8 cellular contexts compared by ENCODE assay signal in the genomic region with DNA sequence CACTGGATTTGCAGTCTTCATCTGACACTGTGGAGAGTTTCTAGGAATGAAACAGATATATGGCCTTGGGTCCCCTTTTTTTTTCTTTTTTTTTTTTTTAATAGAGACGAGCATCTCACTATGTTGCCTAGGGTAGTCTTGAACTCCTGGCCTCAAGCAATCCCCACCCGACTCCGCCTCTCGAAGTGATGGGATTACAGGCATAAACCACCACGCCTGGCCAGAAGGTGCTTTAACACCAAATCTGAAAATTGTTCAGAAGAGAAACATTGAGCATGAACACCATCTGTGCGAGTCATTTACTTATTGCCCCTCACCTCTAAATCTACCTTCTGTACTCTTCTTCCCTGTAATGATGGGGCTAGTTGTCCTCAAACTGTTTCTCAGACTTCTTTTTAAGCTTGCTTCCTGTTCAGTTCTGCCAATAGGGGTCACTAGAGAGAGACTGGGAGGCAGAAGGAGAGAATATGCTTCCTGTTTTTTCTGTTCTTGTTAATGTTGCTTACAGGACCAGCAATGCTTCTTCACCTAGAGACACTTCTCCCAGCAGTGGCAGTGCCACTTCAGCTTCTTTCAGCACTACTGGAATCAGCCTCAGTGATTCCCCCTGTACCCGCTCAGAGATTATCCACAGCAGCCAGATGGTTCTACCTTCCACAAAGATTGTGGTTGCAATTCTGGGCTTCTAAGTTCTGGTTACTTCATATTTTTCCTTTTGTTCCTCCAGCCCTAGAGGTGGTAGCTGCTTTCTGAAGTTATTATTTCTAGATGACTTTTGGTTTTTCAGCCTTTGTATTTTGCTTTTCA. TPM values are rescaled to one million over a fixed set of nuclear protein-coding genes. Genes with fewer than 3 reads are reported as not detected.
A peak's percentile ranks its signal among the peaks of the same experiment; 100 is the strongest.
DNase-seq lines count a peak whose midpoint lies in the region; ATAC-seq and TF ChIP-seq lines count a peak whose summit lies in the region.

No MANE protein-coding gene starts in this region.

- H3K4me3 Mint-ChIP-seq in nephron progenitor cell = no peak overlapping the region

- peaks cover 83% of the 10 kb centered on the region for H3K36me3 Mint-ChIP-seq in nephron progenitor cell (ENCODE audit: low read depth)

- TF ChIP-seq CTCF in nephron progenitor cell (IDR thresholded peaks at IDR 0.05) = peak; percentile 51

- H3K36me3 ChIP-seq in SJCRH30 = no peaks in the 10 kb centered on the region
- H3K36me3 ChIP-seq in esophagus (ENCODE audit: control insufficient read depth in 2 of 2, insufficient read depth in 2 of 2, low read length in 1 of 2) = no peaks in the 10 kb centered on the region

- H3K9me3 Mint-ChIP-seq in nephron progenitor cell = peaks cover 36% of the 10 kb centered on the region

- no peaks in the 10 kb centered on the region for H3K4me1 ChIP-seq in SJCRH30
- H3K4me1 ChIP-seq in esophagus (ENCODE audit: control insufficient read depth in 2 of 2, insufficient read depth in 2 of 2, low read length in 1 of 2) = peaks cover 0 to under 1% of the 10 kb centered on the region in 2 donors

- ATAC-seq in HG02571 (IDR thresholded peaks at IDR 0.05; ENCODE audit: unreplicated experiment) = no peak

- H3K27me3 Mint-ChIP-seq in nephron progenitor cell (ENCODE audit: low read depth, poor library complexity) = peaks cover 3% of the 10 kb centered on the region

- H3K27ac Mint-ChIP-seq in nephron progenitor cell = no peak overlapping the region

- H3K4me3 ChIP-seq in SJCRH30 (no peak overlapping the region), esophagus (ENCODE audit: low read depth in 1 of 2, low read length in 2 of 2) (no peak overlapping the region)

- no peaks in the 10 kb centered on the region for H3K27me3 ChIP-seq in SJCRH30
- H3K27me3 ChIP-seq in esophagus (ENCODE audit: control insufficient read depth in 1 of 2, insufficient read depth in 2 of 2, low read length in 2 of 2) = no peaks in the 10 kb centered on the region

- H3K9me3 ChIP-seq in SJCRH30 (replicated peaks) = no peaks in the 10 kb centered on the region
- no peaks in the 10 kb centered on the region for H3K9me3 ChIP-seq in esophagus (ENCODE audit: control insufficient read depth in 2 of 2, insufficient read depth in 1 of 2, low read depth in 1 of 2, low read length in 1 of 2)

- 92 to 96% methylated on average over 7 of the region's 7 CpGs for WGBS in esophagus, 2 donors

- H3K27ac ChIP-seq in SJCRH30 (no peak overlapping the region), esophagus (ENCODE audit: low read depth in 2 of 2, low read length in 1 of 2) (peak overlapping the region; percentile 10 to 55), substantia nigra (ENCODE audit: low read depth, low read length, poor library complexity, severe bottlenecking) (no peak overlapping the region)

- H3K4me1 Mint-ChIP-seq in nephron progenitor cell = no peaks in the 10 kb centered on the region

- DNase-seq in NCI-H2196 (lab: John Stamatoyannopoulos, UW; ENCODE audit: unreplicated experiment) (peak; percentile 23), NCI-H2196 treated with DMSO at 0.1 percent for 48 hours (lab: John Stamatoyannopoulos, UW; ENCODE audit: unreplicated experiment) (no peak), HUDEP-2 (lab: John Stamatoyannopoulos, UW; ENCODE audit: unreplicated experiment in 76 of 76) (peak in 49 of 76 experiments; percentile 4 to 84 (median 60)), SJCRH30 (peak; percentile 55 to 80), nephron progenitor cell (no peak), substantia nigra (lab: John Stamatoyannopoulos, UW) (no peak)

RNA-seq across cellular contexts. Expression of a gene that starts 20.8 kb away (rescaled TPM):
- 59.6 and 73.8 TPM in 2 replicates for total RNA-seq in SJCRH30 (2014; rRNA removed; shearing (Covaris generic))
- polyA plus RNA-seq in esophagus = 10 to 100 TPM; 16.1 to 30.4 TPM

Comparison
In these comparisons a context has a peak if more than half of its experiments do, and no peak if none do; other contexts are left out.
1. DNase-seq: peak in NCI-H2196 (single experiment), HUDEP-2 (49 of 76) and SJCRH30 (2 of 2); none in NCI-H2196 treated with DMSO at 0.1 percent for 48 hours (single experiment), nephron progenitor cell (single experiment) and substantia nigra (0 of 49).
2. H3K27ac ChIP-seq: peak in esophagus (2 of 2); none in SJCRH30 (single experiment) and substantia nigra (single experiment).